In the genomic region with DNA sequence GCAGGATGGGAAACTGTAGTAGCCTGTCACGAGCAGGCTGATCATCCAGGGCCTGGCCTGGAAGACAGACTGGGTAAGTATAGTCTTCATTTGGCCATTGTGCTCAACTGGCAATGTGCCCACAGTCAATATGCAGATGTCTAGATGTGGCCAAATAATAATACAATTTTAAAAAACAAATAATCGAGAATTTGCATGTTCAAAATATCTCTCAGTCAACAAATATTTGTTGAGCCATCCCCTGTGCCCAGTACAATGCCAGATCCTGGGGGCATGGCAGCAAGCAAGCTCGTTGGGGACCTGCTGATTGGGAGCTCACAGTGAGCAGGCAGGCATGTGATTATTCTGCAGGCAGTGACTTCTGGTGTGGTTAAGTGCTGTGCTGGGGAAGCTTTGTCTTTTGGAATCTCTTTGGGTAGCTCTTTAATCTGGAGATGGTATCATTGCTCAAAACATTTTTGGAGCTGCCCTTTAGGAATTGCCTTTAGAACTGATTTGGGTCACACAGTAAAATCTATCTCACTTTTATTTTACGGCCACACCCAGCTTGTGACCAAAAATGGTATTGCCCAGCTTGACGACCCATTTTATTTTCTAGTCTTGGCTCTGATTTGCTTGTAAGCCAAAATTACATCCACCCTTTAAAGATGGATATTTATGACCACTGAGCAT, we compare ENCODE assay signal across 27 cellular contexts.
"Had no signal": no experiment of that assay in that cellular context is flagged by ENCODE, and none has a peak within 500 bp of the region (broad histone marks: within the 10 kb centered on the region; RNA-seq: fewer than 3 reads in every experiment).

No MANE protein-coding gene starts in this region.

- H3K27me3 ChIP-seq: gastroesophageal sphincter, heart left ventricle, hepatocyte, ovary, sigmoid colon, stomach, thyroid gland, vagina had no signal

- DNase-seq: effector CD8-positive, alpha-beta T cell; endodermal cell; foreskin keratinocyte; heart left ventricle; kidney; natural killer cell; occipital lobe; ovary; posterior cingulate gyrus; psoas muscle; right cardiac atrium; sigmoid colon; stimulated activated CD4-positive, alpha-beta T cell treated with anti-CD3 and anti-CD28 coated beads, Interleukin-2, amount 100 ng/mL, for 24 hours; stimulated activated CD4-positive, alpha-beta T cell treated with anti-CD3 and anti-CD28 coated beads, Interleukin-4, amount 100 ng/mL, for 24 hours; stimulated activated naive CD4-positive, alpha-beta T cell treated with Interleukin-2 at 50 U/mL for 16 hours; stomach; thyroid gland; trophoblast cell had no signal

- H2AFZ ChIP-seq: hepatocyte had no signal

- H3K36me3 ChIP-seq: gastroesophageal sphincter, heart left ventricle, ovary, sigmoid colon, stomach, thyroid gland, vagina had no signal

- H3K4me1 ChIP-seq: foreskin keratinocyte, psoas muscle had no signal

- H3K4me1 Mint-ChIP-seq: memory B cell; natural killer cell; stimulated activated effector memory CD8-positive, alpha-beta T cell treated with anti-CD3 and anti-CD28 coated beads, Interleukin-12 subunit alpha, Interleukin-12 subunit beta, amount 100 ng/mL, for 72 hours had no signal

- H3K9me3 Mint-ChIP-seq: memory B cell; natural killer cell; stimulated activated effector memory CD8-positive, alpha-beta T cell treated with anti-CD3 and anti-CD28 coated beads, Interleukin-12 subunit alpha, Interleukin-12 subunit beta, amount 100 ng/mL, for 72 hours had no signal

- H3K4me2 ChIP-seq: hepatocyte had no signal

- H3K36me3 Mint-ChIP-seq: memory B cell; natural killer cell; stimulated activated effector memory CD8-positive, alpha-beta T cell treated with anti-CD3 and anti-CD28 coated beads, Interleukin-12 subunit alpha, Interleukin-12 subunit beta, amount 100 ng/mL, for 72 hours had no signal

- ATAC-seq: esophagus mucosa; foreskin keratinocyte; gastroesophageal sphincter; heart left ventricle; left lobe of liver; natural killer cell; psoas muscle; right cardiac atrium; stimulated activated effector memory CD8-positive, alpha-beta T cell treated with anti-CD3 and anti-CD28 coated beads, Interleukin-12 subunit alpha, Interleukin-12 subunit beta, amount 100 ng/mL, for 72 hours had no signal

- H3K4me3 Mint-ChIP-seq: endodermal cell; memory B cell; natural killer cell; stimulated activated effector memory CD8-positive, alpha-beta T cell treated with anti-CD3 and anti-CD28 coated beads, Interleukin-12 subunit alpha, Interleukin-12 subunit beta, amount 100 ng/mL, for 72 hours had no signal

- H3K4me3 ChIP-seq: gastroesophageal sphincter, heart left ventricle, hepatocyte, lung, ovary, psoas muscle, sigmoid colon, stomach, thyroid gland, vagina had no signal

- H3K27ac ChIP-seq: epithelial cell of prostate, foreskin keratinocyte, heart left ventricle, hepatocyte, ovary, psoas muscle, stomach, thyroid gland, vagina had no signal

- H3K27ac Mint-ChIP-seq: memory B cell; natural killer cell; stimulated activated effector memory CD8-positive, alpha-beta T cell treated with anti-CD3 and anti-CD28 coated beads, Interleukin-12 subunit alpha, Interleukin-12 subunit beta, amount 100 ng/mL, for 72 hours had no signal
